ENCODE assay signal across 8 cellular contexts in genomic region chr12:127381043-127381668, GRCh38.
DNase-seq lines count a peak whose midpoint lies in the region; ATAC-seq and TF ChIP-seq lines count a peak whose summit lies in the region.

No MANE protein-coding gene starts in this region.

- peaks cover 0 to 15% of the 10 kb centered on the region in 2 donors for H3K27me3 Mint-ChIP-seq in effector memory CD8-positive, alpha-beta T cell

- no peak overlapping the region for H2BK120ac ChIP-seq in mesenchymal stem cell (ENCODE audit: low read depth, low read length)

- peak overlapping the region; percentile 98 for H3K4me2 ChIP-seq in mesenchymal stem cell (ENCODE audit: low read length, poor library complexity, severe bottlenecking)

- H4K91ac ChIP-seq in mesenchymal stem cell (ENCODE audit: low read length): no peak overlapping the region

- H2BK15ac ChIP-seq in mesenchymal stem cell (ENCODE audit: low read depth, poor library complexity, severe bottlenecking): no peak overlapping the region

- H3K4me1 ChIP-seq in mesenchymal stem cell (ENCODE audit: control insufficient read depth, insufficient read depth, low read depth, low read length) (peaks cover 4% of the 10 kb centered on the region), suprapubic skin (no peaks in the 10 kb centered on the region)

- H3K27me3 ChIP-seq in mesenchymal stem cell (ENCODE audit: control insufficient read depth in 1 of 2, insufficient read depth in 1 of 2, low read length in 2 of 2): peaks cover 0 to 4% of the 10 kb centered on the region in 2 experiments
- no peaks in the 10 kb centered on the region for H3K27me3 ChIP-seq in suprapubic skin

- H3K14ac ChIP-seq in mesenchymal stem cell (ENCODE audit: low read length in 2 of 2): no peak overlapping the region

- H2AK5ac ChIP-seq in mesenchymal stem cell (ENCODE audit: low read length, severe bottlenecking): no peak overlapping the region

- no peak overlapping the region for H3K4ac ChIP-seq in mesenchymal stem cell (ENCODE audit: low read depth in 1 of 2, low read length in 2 of 2)

- no peaks in the 10 kb centered on the region for H3K79me1 ChIP-seq in mesenchymal stem cell (replicated peaks; ENCODE audit: low read length, poor library complexity, severe bottlenecking)

- H3K27ac Mint-ChIP-seq in effector memory CD8-positive, alpha-beta T cell: no peak overlapping the region

- no peaks in the 10 kb centered on the region for H3K9me3 Mint-ChIP-seq in effector memory CD8-positive, alpha-beta T cell

- no peak for TF ChIP-seq EP300 in suprapubic skin (IDR thresholded peaks at IDR 0.05)

- peak; percentile 35 to 79 for TF ChIP-seq CTCF in suprapubic skin (IDR thresholded peaks at IDR 0.05)

- H3K4me3 ChIP-seq in mesenchymal stem cell (ENCODE audit: insufficient read depth in 1 of 2, low read depth in 1 of 2, low read length in 2 of 2): peak overlapping the region; percentile 46 to 74
- peak overlapping the region; percentile 18 for H3K4me3 ChIP-seq in suprapubic skin

- H3K9me3 ChIP-seq in mesenchymal stem cell (ENCODE audit: control insufficient read depth, low read length): no peaks in the 10 kb centered on the region
- H3K9me3 ChIP-seq in suprapubic skin: no peaks in the 10 kb centered on the region

- DNase-seq in DMS79 treated with DMSO at 0.1 percent for 48 hours (lab: John Stamatoyannopoulos, UW): peak; percentile 28
- DNase-seq in LoVo (ENCODE audit: low spot score): peak; percentile 47
- DNase-seq in UCSD-AML1 (lab: John Stamatoyannopoulos, UW; ENCODE audit: unreplicated experiment): peak; percentile 44
- DNase-seq in effector memory CD8-positive, alpha-beta T cell: peak; percentile 3 to 13 (median 12)
- DNase-seq in mesenchymal stem cell: peak; percentile 23
- DNase-seq in suprapubic skin (ENCODE audit: low spot score in 2 of 2): no peak
- no peak for DNase-seq in COR-L47 (lab: John Stamatoyannopoulos, UW)

- H3K18ac ChIP-seq in mesenchymal stem cell (ENCODE audit: low read depth in 1 of 2, low read length in 2 of 2): no peak overlapping the region

- peak overlapping the region; percentile 67 for H3K9ac ChIP-seq in mesenchymal stem cell (ENCODE audit: low read length)

- H3K23ac ChIP-seq in mesenchymal stem cell (ENCODE audit: low read length in 2 of 2): no peak overlapping the region

- no peak overlapping the region for H4K8ac ChIP-seq in mesenchymal stem cell (ENCODE audit: low read length)

- no peak overlapping the region for H3K4me3 Mint-ChIP-seq in effector memory CD8-positive, alpha-beta T cell

- no peak for TF ChIP-seq POLR2A in suprapubic skin (IDR thresholded peaks at IDR 0.05)

- 2% methylated on average over 27 of the region's 33 CpGs for WGBS in mesenchymal stem cell
- 7% methylated on average over 27 of the region's 33 CpGs for WGBS in suprapubic skin

- H2BK5ac ChIP-seq in mesenchymal stem cell (ENCODE audit: low read depth, low read length, poor library complexity, severe bottlenecking): no peak overlapping the region

- H3K27ac ChIP-seq in mesenchymal stem cell (ENCODE audit: low read length, poor library complexity, severe bottlenecking): no peak overlapping the region
- no peak overlapping the region for H3K27ac ChIP-seq in suprapubic skin

- ATAC-seq in GM21515 (IDR thresholded peaks at IDR 0.05; ENCODE audit: unreplicated experiment): peak; percentile 67
- ATAC-seq in effector memory CD8-positive, alpha-beta T cell (replicated peaks): peak; percentile 51

- peak overlapping the region; percentile 86 for H2AFZ ChIP-seq in mesenchymal stem cell (ENCODE audit: low read depth, low read length)

- H2BK12ac ChIP-seq in mesenchymal stem cell (ENCODE audit: low read length in 2 of 2): peak overlapping the region in 1 of 2 experiments; percentile 52

- H3K4me1 Mint-ChIP-seq in effector memory CD8-positive, alpha-beta T cell (ENCODE audit: low read depth in 2 of 2): peaks cover 0 to 2% of the 10 kb centered on the region in 2 donors

- H3K36me3 Mint-ChIP-seq in effector memory CD8-positive, alpha-beta T cell (ENCODE audit: insufficient read depth): peaks cover 2% of the 10 kb centered on the region

- H3K36me3 ChIP-seq in mesenchymal stem cell (ENCODE audit: control insufficient read depth in 1 of 2, insufficient read depth in 2 of 2, low read depth in 1 of 2, low read length in 2 of 2) (no peaks in the 10 kb centered on the region), suprapubic skin (no peaks in the 10 kb centered on the region)

Comparison
In these comparisons a context has a peak if more than half of its experiments do, and no peak if none do; other contexts are left out.
1. DNase-seq: peak in DMS79 treated with DMSO at 0.1 percent for 48 hours (single experiment), LoVo (single experiment), UCSD-AML1 (single experiment), effector memory CD8-positive, alpha-beta T cell (3 of 3) and mesenchymal stem cell (single experiment); none in suprapubic skin (0 of 2) and COR-L47 (single experiment).